In genomic region chr2:241563031-241563507, GRCh38 we compare ENCODE assay signal across 28 cellular contexts. TPM values are rescaled to one million over a fixed set of nuclear protein-coding genes. Genes with fewer than 3 reads are reported as not detected.
DNase-seq lines count a peak whose midpoint lies in the region; TF ChIP-seq lines count a peak whose summit lies in the region.
"Had no signal": no experiment of that assay in that cellular context is flagged by ENCODE, and none has a peak within 500 bp of the region (broad histone marks: within the 10 kb centered on the region; RNA-seq: fewer than 3 reads in every experiment).

No MANE protein-coding gene starts in this region.

- H3K27me3 ChIP-seq in endodermal cell (ENCODE audit: control insufficient read depth, insufficient read depth, low read length, poor library complexity, severe bottlenecking) (no peaks in the 10 kb centered on the region), osteoblast (ENCODE audit: insufficient read depth, low read length) (no peaks in the 10 kb centered on the region), transverse colon (peaks cover 15% of the 10 kb centered on the region)
- H3K27me3 ChIP-seq: ovary had no signal

- H3K4me3 Mint-ChIP-seq in endodermal cell, result no peak overlapping the region
- H3K4me3 Mint-ChIP-seq: activated naive CD8-positive, alpha-beta T cell treated with anti-CD3 and anti-CD28 coated beads, Interleukin-2, amount 50 U/mL, for 24 hours; activated T-cell treated with anti-CD3 and anti-CD28 coated beads, Interleukin-2, amount 50 U/mL, for 4 hours; central memory CD8-positive, alpha-beta T cell; IgD-negative memory B cell; naive thymus-derived CD4-positive, alpha-beta T cell; stimulated activated effector memory CD8-positive, alpha-beta T cell treated with anti-CD3 and anti-CD28 coated beads, Interleukin-12 subunit alpha, Interleukin-12 subunit beta, amount 100 ng/mL, for 72 hours had no signal

- H3K4me2 ChIP-seq in osteoblast (ENCODE audit: insufficient read depth, low read length), result no peak overlapping the region
- H3K4me2 ChIP-seq: PC-9 had no signal

- peaks cover 4% of the 10 kb centered on the region for H3K4me1 ChIP-seq in endodermal cell (ENCODE audit: control insufficient read depth, insufficient read depth, low read length)
- peaks cover 25% of the 10 kb centered on the region for H3K4me1 ChIP-seq in osteoblast (ENCODE audit: insufficient read depth, low read length)
- H3K4me1 ChIP-seq in transverse colon, result peaks cover 8 to 42% (median 27%) of the 10 kb centered on the region in 4 donors

- 88 to 92% methylated on average over 10 to 13 of the region's 13 CpGs for WGBS in endodermal cell (ENCODE audit: insufficient coverage in 1 of 2, insufficient read length in 1 of 2), 2 experiments
- WGBS in transverse colon (ENCODE audit: low coverage in 1 of 2), 2 donors, result 78% methylated on average over 13 of the region's 13 CpGs; no CpG with 5 or more reads in 1 of the 2 donors

- H3K9ac ChIP-seq in endodermal cell (ENCODE audit: extremely low read depth, low read length, poor library complexity, severe bottlenecking), result no peak overlapping the region
- H3K9ac ChIP-seq: GM23248 had no signal

- no peak for TF ChIP-seq POLR2A in transverse colon (IDR thresholded peaks at IDR 0.05)

- H3K79me2 ChIP-seq in osteoblast (ENCODE audit: insufficient read depth, low read length), result peaks cover 57% of the 10 kb centered on the region

- no peaks in the 10 kb centered on the region for H3K36me3 ChIP-seq in endodermal cell (ENCODE audit: control insufficient read depth, insufficient read depth, low read length)
- peaks cover 14% of the 10 kb centered on the region for H3K36me3 ChIP-seq in osteoblast (ENCODE audit: insufficient read depth, low read length)
- H3K36me3 ChIP-seq in transverse colon, result no peaks in the 10 kb centered on the region
- H3K36me3 ChIP-seq: ovary had no signal

- H3K4me1 Mint-ChIP-seq in endodermal cell, result peaks cover 3% of the 10 kb centered on the region
- H3K4me1 Mint-ChIP-seq: central memory CD8-positive, alpha-beta T cell; stimulated activated effector memory CD8-positive, alpha-beta T cell treated with anti-CD3 and anti-CD28 coated beads, Interleukin-12 subunit alpha, Interleukin-12 subunit beta, amount 100 ng/mL, for 72 hours had no signal

- no peak overlapping the region for H2AFZ ChIP-seq in osteoblast (ENCODE audit: low read length)
- H2AFZ ChIP-seq: GM23248, PC-9 had no signal

- H3K4me3 ChIP-seq in endodermal cell (ENCODE audit: low read length) (no peak overlapping the region), osteoblast (ENCODE audit: insufficient read depth, low read length) (no peak overlapping the region), transverse colon (no peak overlapping the region)
- H3K4me3 ChIP-seq: GM12878, GM23248, ovary, PC-9 had no signal

- peaks cover under 1% of the 10 kb centered on the region for H3K27me3 Mint-ChIP-seq in endodermal cell (ENCODE audit: insufficient read depth)

- intact Hi-C loops in transverse colon (cut with DNase I; ENCODE audit: low total_unique reads), result loop anchor here (5.0 kb wide), 1 partner anchor 56 kb away; the partner anchor contains the start of gene STK25

- TF ChIP-seq RAD21 in Ishikawa (IDR thresholded peaks at IDR 0.05; ENCODE audit: low read depth), result no peak

- H4K20me1 ChIP-seq in osteoblast (ENCODE audit: insufficient read depth, low read length), result peaks cover 52% of the 10 kb centered on the region

- in situ Hi-C loops in transverse colon (cut with MboI; ENCODE audit: low pct_ligation_motif_present in 1 of 4, low pct_unique_long_range_greater_than_20kb in 1 of 4, low sequenced_read_pairs in 3 of 4), result no loop called here

- no peak for TF ChIP-seq CTCF in endodermal cell (conservative IDR thresholded peaks at IDR 0.05)
- TF ChIP-seq CTCF in osteoblast (IDR thresholded peaks at IDR 0.05; ENCODE audit: extremely low read depth, low read depth, low read length), result no peak
- TF ChIP-seq CTCF in transverse colon (IDR thresholded peaks at IDR 0.05), result no peak

- H3K9me3 ChIP-seq in endodermal cell (ENCODE audit: control insufficient read depth, low read length) (no peaks in the 10 kb centered on the region), osteoblast (ENCODE audit: low read depth, low read length) (no peaks in the 10 kb centered on the region), transverse colon (no peaks in the 10 kb centered on the region)
- H3K9me3 ChIP-seq: ovary had no signal

- DNase-seq in endodermal cell, result peak; percentile 41
- DNase-seq in osteoblast (ENCODE audit: insufficient read length, low spot score, missing footprints), result peak; percentile 80
- DNase-seq in transverse colon, result no peak
- DNase-seq in foreskin melanocyte, result no peak
- no peak for DNase-seq in NCI-H1436 treated with DMSO at 0.1 percent for 48 hours (lab: John Stamatoyannopoulos, UW)
- no peak for DNase-seq in CD1c-positive myeloid dendritic cell (ENCODE audit: extremely low spot score)
- DNase-seq: ACHN; activated CD4-positive, alpha-beta T cell treated with anti-CD3 and anti-CD28 coated beads, Interleukin-2, amount 50 U/mL, for 1 hour; activated naive CD8-positive, alpha-beta T cell treated with anti-CD3 and anti-CD28 coated beads, Interleukin-2, amount 50 U/mL, for 24 hours; activated T-cell treated with anti-CD3 and anti-CD28 coated beads, Interleukin-2, amount 50 U/mL, for 4 hours; dermis blood vessel endothelial cell; midbrain; naive thymus-derived CD4-positive, alpha-beta T cell; NCI-H1092 treated with DMSO at 0.1 percent for 48 hours; NCI-H2029 treated with DMSO at 0.1 percent for 48 hours; NCI-H2227 treated with DMSO at 0.1 percent for 48 hours; NCI-H526 treated with DMSO at 0.1 percent for 48 hours; PC-9; SHP77 treated with DMSO at 0.1 percent for 48 hours; stimulated activated CD4-positive, alpha-beta T cell treated with anti-CD3 and anti-CD28 coated beads, Interleukin-4, amount 100 ng/mL, for 1 hour; T-helper 9 cell had no signal

- no peak for TF ChIP-seq EP300 in Ishikawa (IDR thresholded peaks at IDR 0.05; ENCODE audit: borderline replicate concordance)
- no peak for TF ChIP-seq EP300 in transverse colon (IDR thresholded peaks at IDR 0.05; ENCODE audit: low read depth)

- no peaks in the 10 kb centered on the region for H3K9me3 Mint-ChIP-seq in endodermal cell
- H3K9me3 Mint-ChIP-seq: central memory CD8-positive, alpha-beta T cell; stimulated activated effector memory CD8-positive, alpha-beta T cell treated with anti-CD3 and anti-CD28 coated beads, Interleukin-12 subunit alpha, Interleukin-12 subunit beta, amount 100 ng/mL, for 72 hours had no signal

- H3K27ac ChIP-seq in endodermal cell (ENCODE audit: low read depth, low read length) (no peak overlapping the region), osteoblast (ENCODE audit: low read depth, low read length) (no peak overlapping the region), transverse colon (peak overlapping the region; percentile 3 to 73 (median 42))
- H3K27ac ChIP-seq: GM23248, ovary, PC-9 had no signal

- no peaks in the 10 kb centered on the region for H3K36me3 Mint-ChIP-seq in endodermal cell (ENCODE audit: low read depth)
- H3K36me3 Mint-ChIP-seq: stimulated activated effector memory CD8-positive, alpha-beta T cell treated with anti-CD3 and anti-CD28 coated beads, Interleukin-12 subunit alpha, Interleukin-12 subunit beta, amount 100 ng/mL, for 72 hours had no signal

- no peak overlapping the region for H3K27ac Mint-ChIP-seq in endodermal cell
- H3K27ac Mint-ChIP-seq: activated naive CD8-positive, alpha-beta T cell treated with anti-CD3 and anti-CD28 coated beads, Interleukin-2, amount 50 U/mL, for 24 hours; naive thymus-derived CD4-positive, alpha-beta T cell; stimulated activated effector memory CD8-positive, alpha-beta T cell treated with anti-CD3 and anti-CD28 coated beads, Interleukin-12 subunit alpha, Interleukin-12 subunit beta, amount 100 ng/mL, for 72 hours had no signal

TF ChIP-seq in Ishikawa, 13 proteins besides CTCF, POLR2A, EP300 and RAD21:
- TF ChIP-seq ZBTB7A (IDR thresholded peaks at IDR 0.05; ENCODE audit: low read depth) (no peak), YY1 (IDR thresholded peaks at IDR 0.05; ENCODE audit: low read depth) (no peak)
- TF ChIP-seq, protein P1, sequence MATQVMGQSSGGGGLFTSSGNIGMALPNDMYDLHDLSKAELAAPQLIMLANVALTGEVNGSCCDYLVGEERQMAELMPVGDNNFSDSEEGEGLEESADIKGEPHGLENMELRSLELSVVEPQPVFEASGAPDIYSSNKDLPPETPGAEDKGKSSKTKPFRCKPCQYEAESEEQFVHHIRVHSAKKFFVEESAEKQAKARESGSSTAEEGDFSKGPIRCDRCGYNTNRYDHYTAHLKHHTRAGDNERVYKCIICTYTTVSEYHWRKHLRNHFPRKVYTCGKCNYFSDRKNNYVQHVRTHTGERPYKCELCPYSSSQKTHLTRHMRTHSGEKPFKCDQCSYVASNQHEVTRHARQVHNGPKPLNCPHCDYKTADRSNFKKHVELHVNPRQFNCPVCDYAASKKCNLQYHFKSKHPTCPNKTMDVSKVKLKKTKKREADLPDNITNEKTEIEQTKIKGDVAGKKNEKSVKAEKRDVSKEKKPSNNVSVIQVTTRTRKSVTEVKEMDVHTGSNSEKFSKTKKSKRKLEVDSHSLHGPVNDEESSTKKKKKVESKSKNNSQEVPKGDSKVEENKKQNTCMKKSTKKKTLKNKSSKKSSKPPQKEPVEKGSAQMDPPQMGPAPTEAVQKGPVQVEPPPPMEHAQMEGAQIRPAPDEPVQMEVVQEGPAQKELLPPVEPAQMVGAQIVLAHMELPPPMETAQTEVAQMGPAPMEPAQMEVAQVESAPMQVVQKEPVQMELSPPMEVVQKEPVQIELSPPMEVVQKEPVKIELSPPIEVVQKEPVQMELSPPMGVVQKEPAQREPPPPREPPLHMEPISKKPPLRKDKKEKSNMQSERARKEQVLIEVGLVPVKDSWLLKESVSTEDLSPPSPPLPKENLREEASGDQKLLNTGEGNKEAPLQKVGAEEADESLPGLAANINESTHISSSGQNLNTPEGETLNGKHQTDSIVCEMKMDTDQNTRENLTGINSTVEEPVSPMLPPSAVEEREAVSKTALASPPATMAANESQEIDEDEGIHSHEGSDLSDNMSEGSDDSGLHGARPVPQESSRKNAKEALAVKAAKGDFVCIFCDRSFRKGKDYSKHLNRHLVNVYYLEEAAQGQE (IDR thresholded peaks at IDR 0.05; ENCODE audit: low read depth), result peak; percentile 40; the same call in 1 of the 2 replicates

RNA-seq across cellular contexts. Expression of gene BOK, which starts 4.5 kb away (rescaled TPM):
- total RNA-seq in endodermal cell (10 to 100 TPM; 23.4 to 24.5 TPM), osteoblast (33.3 and 41.3 TPM in 2 replicates), transverse colon (10 to 100 TPM; 21.0 to 84.2 (median 24.4) TPM)
- polyA plus RNA-seq in endodermal cell (2013, experiment 1 of 2), result 14.1 TPM
- 13.7 TPM for polyA plus RNA-seq in endodermal cell (2013, experiment 2 of 2)

RNA-seq across cellular contexts. Expression of gene STK25, which starts 54.7 kb away (rescaled TPM):
- total RNA-seq in endodermal cell (100 to 1,000 TPM; 226 to 252 TPM), osteoblast (189 and 227 TPM in 2 replicates), transverse colon (100 to 1,000 TPM; 159 to 427 (median 205) TPM)
- polyA plus RNA-seq in endodermal cell (2013, experiment 1 of 2), result 213 TPM
- 205 TPM for polyA plus RNA-seq in endodermal cell (2013, experiment 2 of 2)

Comparison
In these comparisons a context has a peak if more than half of its experiments do, and no peak if none do; other contexts are left out.
1. DNase-seq: peak in endodermal cell (single experiment) and osteoblast (single experiment); none in transverse colon (single experiment), foreskin melanocyte (single experiment), NCI-H1436 treated with DMSO at 0.1 percent for 48 hours (single experiment) and CD1c-positive myeloid dendritic cell (single experiment).
2. H3K27ac ChIP-seq: peak in transverse colon (4 of 4); none in endodermal cell (single experiment) and osteoblast (single experiment).